12 cellular contexts compared by ENCODE assay signal in genomic region chr1:230423936-230424335, GRCh38. TPM values are rescaled to one million over a fixed set of nuclear protein-coding genes. Genes with fewer than 3 reads are reported as not detected.
DNase-seq lines count a peak whose midpoint lies in the region; ATAC-seq and TF ChIP-seq lines count a peak whose summit lies in the region.
"Had no signal": no experiment of that assay in that cellular context is flagged by ENCODE, and none has a peak within 500 bp of the region (broad histone marks: within the 10 kb centered on the region; RNA-seq: fewer than 3 reads in every experiment).

No MANE protein-coding gene starts in this region.

- H3K36me3 ChIP-seq in Caco-2 (ENCODE audit: control insufficient read depth, insufficient read depth, low read length) (no peaks in the 10 kb centered on the region), endodermal cell (ENCODE audit: control insufficient read depth, insufficient read depth, low read length) (no peaks in the 10 kb centered on the region), neural progenitor cell (no peaks in the 10 kb centered on the region)

- H3K9me3 Mint-ChIP-seq in Caco-2 (ENCODE audit: unreplicated experiment) (no peaks in the 10 kb centered on the region), endodermal cell (peaks cover 7% of the 10 kb centered on the region), neural progenitor cell (peaks cover 9% of the 10 kb centered on the region)

- H3K27ac Mint-ChIP-seq in Caco-2 (ENCODE audit: unreplicated experiment) (no peak overlapping the region), endodermal cell (no peak overlapping the region), neural progenitor cell (no peak overlapping the region)
- H3K27ac Mint-ChIP-seq: memory B cell had no signal

- BruUV-seq in Caco-2 (replicated peaks; lab: Mats Ljungman, UMichigan) = no TSS peak

- no peak for TF ChIP-seq CTCF in Caco-2 (IDR thresholded peaks at IDR 0.05; ENCODE audit: insufficient read depth in 1 of 2, low read depth in 1 of 2, low read length in 1 of 2, severe bottlenecking in 1 of 2, unreplicated experiment in 1 of 2)
- TF ChIP-seq CTCF in endodermal cell (conservative IDR thresholded peaks at IDR 0.05) = no peak
- TF ChIP-seq CTCF in neural progenitor cell (IDR thresholded peaks at IDR 0.05) = no peak

- H3K4me1 Mint-ChIP-seq in Caco-2 (ENCODE audit: low read depth, unreplicated experiment) (no peaks in the 10 kb centered on the region), endodermal cell (peaks cover 22% of the 10 kb centered on the region), neural progenitor cell (peaks cover 62% of the 10 kb centered on the region)

- H3K36me3 Mint-ChIP-seq in Caco-2 (ENCODE audit: insufficient read depth, unreplicated experiment) (no peaks in the 10 kb centered on the region), endodermal cell (ENCODE audit: low read depth) (peaks cover 4% of the 10 kb centered on the region), neural progenitor cell (peaks cover 16% of the 10 kb centered on the region)

- H3K4me3 ChIP-seq in Caco-2 (ENCODE audit: low read depth, low read length) = peak overlapping the region; percentile 49; the same call in 1 of the 2 replicates
- H3K4me3 ChIP-seq in endodermal cell (ENCODE audit: low read length) = no peak overlapping the region
- H3K4me3 ChIP-seq in neural progenitor cell = no peak overlapping the region

- intact Hi-C loops in Caco-2 (cut with micrococcal nuclease; ENCODE audit: unreplicated experiment) = loop anchor here (10.0 kb wide), 1 partner anchor 151 kb away; no protein-coding TSS in a partner anchor

- no peaks in the 10 kb centered on the region for H3K9me3 ChIP-seq in Caco-2
- no peaks in the 10 kb centered on the region for H3K9me3 ChIP-seq in endodermal cell (ENCODE audit: control insufficient read depth, low read length)
- no peaks in the 10 kb centered on the region for H3K9me3 ChIP-seq in neural progenitor cell (ENCODE audit: low read depth)
- H3K9me3 ChIP-seq: SK-N-SH had no signal

- H3K9ac ChIP-seq in endodermal cell (ENCODE audit: extremely low read depth, low read length, poor library complexity, severe bottlenecking) (no peak overlapping the region), neural progenitor cell (no peak overlapping the region)
- H3K9ac ChIP-seq: SK-N-SH had no signal

- no peak for ATAC-seq in HG02970 (IDR thresholded peaks at IDR 0.05; ENCODE audit: low FRiP score, unreplicated experiment)
- ATAC-seq in GM21737 (IDR thresholded peaks at IDR 0.05; ENCODE audit: unreplicated experiment) = no peak

- H3K27me3 Mint-ChIP-seq in Caco-2 (ENCODE audit: insufficient read depth, unreplicated experiment) = peaks cover 23% of the 10 kb centered on the region
- H3K27me3 Mint-ChIP-seq in endodermal cell (ENCODE audit: insufficient read depth) = peaks cover 55% of the 10 kb centered on the region
- peaks cover 16% of the 10 kb centered on the region for H3K27me3 Mint-ChIP-seq in neural progenitor cell (ENCODE audit: insufficient read depth, low read depth)

- CTCF ChIA-PET in Caco-2 (lab: Charles Lee) = no interaction called here

- peaks cover 6% of the 10 kb centered on the region; the same call in 1 of the 2 replicates for H3K4me1 ChIP-seq in Caco-2
- H3K4me1 ChIP-seq in endodermal cell (ENCODE audit: control insufficient read depth, insufficient read depth, low read length) = peaks cover 3% of the 10 kb centered on the region
- peaks cover 47% of the 10 kb centered on the region for H3K4me1 ChIP-seq in neural progenitor cell

- H3K4me2 ChIP-seq in neural progenitor cell = peak overlapping the region; percentile 97

- H3K4me3 Mint-ChIP-seq in Caco-2 (ENCODE audit: unreplicated experiment) (no peak overlapping the region), endodermal cell (peak overlapping the region; percentile 69), neural progenitor cell (peak overlapping the region; percentile 90)

- H3F3A ChIP-seq in neural progenitor cell (ENCODE audit: low read depth) = peaks cover 36% of the 10 kb centered on the region

- H4K20me1 ChIP-seq in neural progenitor cell (ENCODE audit: low read depth) = peaks cover 36% of the 10 kb centered on the region

- POLR2A ChIA-PET in Caco-2 (lab: Charles Lee) = interaction anchor here (0.7 kb wide), 1 partner anchor 244 kb away, joined by 3 read pairs; no protein-coding TSS in a partner anchor

- H2AFZ ChIP-seq in neural progenitor cell (replicated peaks) = no peak overlapping the region

- H3K27ac ChIP-seq in endodermal cell (ENCODE audit: low read depth, low read length) (no peak overlapping the region), neural progenitor cell (no peak overlapping the region)

- DNase-seq in Caco-2 = no peak
- DNase-seq in NCI-H2171 (lab: John Stamatoyannopoulos, UW) = peak; percentile 17
- DNase-seq in endodermal cell = no peak
- DNase-seq in neural progenitor cell (ENCODE audit: low spot score) = no peak
- no peak for DNase-seq in AG20443 (ENCODE audit: low spot score)
- no peak for DNase-seq in activated CD8-positive, alpha-beta memory T cell treated with anti-CD3 and anti-CD28 coated beads for 24 hours
- DNase-seq: activated gamma-delta T cell treated with Interleukin-2 at 50 U/mL for 16 hours, foreskin fibroblast had no signal

- WGBS in endodermal cell (ENCODE audit: insufficient coverage in 1 of 2, insufficient read length in 1 of 2), 2 experiments = 83 to 96% methylated on average over 4 of the region's 4 CpGs

- H3K79me2 ChIP-seq in neural progenitor cell (ENCODE audit: low read depth) = peaks cover 7% of the 10 kb centered on the region

- peaks cover 4% of the 10 kb centered on the region; the same call in 1 of the 2 replicates for H3K27me3 ChIP-seq in Caco-2 (replicated peaks; ENCODE audit: control insufficient read depth, insufficient read depth, low read length)
- peaks cover 64% of the 10 kb centered on the region for H3K27me3 ChIP-seq in endodermal cell (ENCODE audit: control insufficient read depth, insufficient read depth, low read length, poor library complexity, severe bottlenecking)
- H3K27me3 ChIP-seq in neural progenitor cell = peaks cover 50% of the 10 kb centered on the region

RNA-seq across cellular contexts. Expression of gene PGBD5, which starts 2.2 kb away (rescaled TPM):
- total RNA-seq in Caco-2 (2022) (2.4 and 3.7 TPM in 2 replicates), endodermal cell (1 to 10 TPM; 1.3 to 4.6 TPM), neural progenitor cell (ENCODE audit: low replicate concordance) (1.2 and 3.6 TPM in 2 replicates)
- 5.8 TPM for polyA plus RNA-seq in endodermal cell (2013, experiment 1 of 2)
- 4.1 TPM for polyA plus RNA-seq in endodermal cell (2013, experiment 2 of 2)
